ENCODE assay signal across 8 cellular contexts in the genomic region with DNA sequence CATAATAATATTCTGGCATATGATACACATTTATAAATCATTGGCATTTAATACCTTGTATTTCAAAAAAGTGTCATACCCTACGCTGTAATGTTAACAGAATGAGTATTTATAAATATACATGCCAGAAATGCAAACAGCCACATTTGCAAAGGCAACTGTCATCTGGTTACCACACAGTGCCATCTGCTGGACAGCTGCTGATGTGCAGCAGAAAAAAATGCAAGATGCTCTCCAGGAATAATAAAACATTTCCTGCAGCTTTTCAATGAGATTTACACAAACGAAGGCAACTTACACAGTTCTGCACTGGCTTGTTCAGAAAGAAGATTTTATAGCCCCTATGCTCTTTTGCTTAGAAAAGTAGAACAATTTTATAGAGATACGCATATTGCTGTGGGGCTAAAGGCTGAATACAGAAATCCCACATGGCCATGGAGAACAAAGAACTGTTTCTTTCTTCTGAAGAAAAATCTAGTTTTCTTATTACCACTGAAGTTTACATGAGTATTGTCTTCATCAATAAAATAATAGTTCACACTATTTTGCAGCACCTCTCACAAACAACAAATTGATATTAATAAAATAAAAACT.
DNase-seq lines count a peak whose midpoint lies in the region; ATAC-seq and TF ChIP-seq lines count a peak whose summit lies in the region.

No MANE protein-coding gene starts in this region.

- in situ Hi-C loops in G401 (cut with HindIII; ENCODE audit: low sequenced_read_pairs): no loop called here

- H3K27ac ChIP-seq in left lung: no peak overlapping the region

- H3K36me3 Mint-ChIP-seq in activated B cell treated with CpG ODN at 0.5 μM for 24 hours (ENCODE audit: low read depth): no peaks in the 10 kb centered on the region
- H3K36me3 Mint-ChIP-seq in central memory CD8-positive, alpha-beta T cell (ENCODE audit: insufficient read depth): peaks cover 1% of the 10 kb centered on the region

- H3K27me3 ChIP-seq in left lung: no peaks in the 10 kb centered on the region

- no peaks in the 10 kb centered on the region for H3K4me1 ChIP-seq in left lung

- H3K4me3 Mint-ChIP-seq in activated B cell treated with CpG ODN at 0.5 μM for 24 hours: no peak overlapping the region
- no peak overlapping the region for H3K4me3 Mint-ChIP-seq in central memory CD8-positive, alpha-beta T cell

- ATAC-seq in activated B cell treated with CpG ODN at 0.5 μM for 24 hours (ENCODE audit: low read depth) (peak; percentile 50), left lung (peak; percentile 84), GM21360 (IDR thresholded peaks at IDR 0.05; ENCODE audit: unreplicated experiment) (no peak)
- peak; percentile 14 for ATAC-seq in central memory CD8-positive, alpha-beta T cell (replicated peaks; ENCODE audit: extremely low read depth, poor library complexity, severe bottlenecking)

- H3K27me3 Mint-ChIP-seq in activated B cell treated with CpG ODN at 0.5 μM for 24 hours: peaks cover 11% of the 10 kb centered on the region
- H3K27me3 Mint-ChIP-seq in central memory CD8-positive, alpha-beta T cell: peaks cover 39% of the 10 kb centered on the region

- POLR2A ChIA-PET in activated B cell treated with CpG ODN at 0.5 μM for 24 hours (lab: Charles Lee): no interaction called here

- H3K4me3 ChIP-seq in left lung: no peak overlapping the region

- intact Hi-C loops in activated B cell treated with CpG ODN at 0.5 μM for 24 hours (cut with micrococcal nuclease) (loop anchor here (1.0 to 2.0 kb wide), 6 partner anchors 172 to 1970 kb away; no protein-coding TSS in a partner anchor), left lung (cut with DNase I) (no loop called here)

- H3K36me3 ChIP-seq in left lung: no peaks in the 10 kb centered on the region

- no peaks in the 10 kb centered on the region for H3K9me3 ChIP-seq in left lung

- peak; percentile 99 for TF ChIP-seq CTCF in activated B cell treated with CpG ODN at 0.5 μM for 24 hours (IDR thresholded peaks at IDR 0.05)
- TF ChIP-seq CTCF in left lung (IDR thresholded peaks at IDR 0.05): peak; percentile 70 to 78

- DNase-seq in G401 (ENCODE audit: low spot score) (peak; percentile 61), HCEC 1CT (peak; percentile 46), NCI-H1930 (lab: John Stamatoyannopoulos, UW) (peak; percentile 23 to 64), activated B cell treated with CpG ODN at 0.5 μM for 24 hours (peak; percentile 32), left lung (peak in 1 of 2 donors; percentile 34)
- peak; percentile 33 to 48 for DNase-seq in central memory CD8-positive, alpha-beta T cell (ENCODE audit: low spot score in 2 of 2)
- DNase-seq in stimulated activated CD4-positive, alpha-beta T cell treated with anti-CD3 and anti-CD28 coated beads, Interleukin-4, amount 100 ng/mL, for 4 hours: peak; percentile 48 to 52

- no peak overlapping the region for H3K27ac Mint-ChIP-seq in activated B cell treated with CpG ODN at 0.5 μM for 24 hours
- H3K27ac Mint-ChIP-seq in central memory CD8-positive, alpha-beta T cell (ENCODE audit: low read depth): no peak overlapping the region

- CTCF ChIA-PET in activated B cell treated with CpG ODN at 0.5 μM for 24 hours (lab: Charles Lee): interaction anchor here (0.7 to 1.9 kb wide), 12 partner anchors 10 to 1971 kb away, joined by 3 to 10 read pairs (median 4); no protein-coding TSS in a partner anchor

- no peaks in the 10 kb centered on the region for H3K4me1 Mint-ChIP-seq in activated B cell treated with CpG ODN at 0.5 μM for 24 hours
- no peaks in the 10 kb centered on the region for H3K4me1 Mint-ChIP-seq in central memory CD8-positive, alpha-beta T cell

- no peaks in the 10 kb centered on the region for H3K9me3 Mint-ChIP-seq in activated B cell treated with CpG ODN at 0.5 μM for 24 hours
- H3K9me3 Mint-ChIP-seq in central memory CD8-positive, alpha-beta T cell: no peaks in the 10 kb centered on the region
